In genomic region chr18:67359868-67360838, GRCh38 we compare ENCODE assay signal across 8 cellular contexts.
A peak's percentile ranks its signal among the peaks of the same experiment; 100 is the strongest.
DNase-seq lines count a peak whose midpoint lies in the region; ATAC-seq and TF ChIP-seq lines count a peak whose summit lies in the region.

No MANE protein-coding gene starts in this region.

- DNase-seq in AG04449 (ENCODE audit: low read depth, low spot score) (peak; percentile 67), foreskin fibroblast (peak; percentile 81 to 91), MV-4-11 (lab: John Stamatoyannopoulos, UW) (no peak)
- DNase-seq in activated CD4-positive, alpha-beta T cell treated with anti-CD3 and anti-CD28 coated beads, Interleukin-2, amount 10 ng/mL, durations not matched to agents 24 days and 14 days, result no peak
- DNase-seq in central memory CD4-positive, alpha-beta T cell, result no peak

- H3K4me1 Mint-ChIP-seq in activated CD4-positive, alpha-beta T cell treated with anti-CD3 and anti-CD28 coated beads, Interleukin-2, amount 10 ng/mL, durations not matched to agents 24 days and 14 days, result peaks cover 5% of the 10 kb centered on the region

- no peaks in the 10 kb centered on the region for H3K27me3 Mint-ChIP-seq in activated CD4-positive, alpha-beta T cell treated with anti-CD3 and anti-CD28 coated beads, Interleukin-2, amount 10 ng/mL, durations not matched to agents 24 days and 14 days

- ATAC-seq in GM19023 (IDR thresholded peaks at IDR 0.05; ENCODE audit: unreplicated experiment) (peak; percentile 90), HG03196 (IDR thresholded peaks at IDR 0.05; ENCODE audit: unreplicated experiment) (peak; percentile 93)

- no peak overlapping the region for H3K27ac Mint-ChIP-seq in activated CD4-positive, alpha-beta T cell treated with anti-CD3 and anti-CD28 coated beads, Interleukin-2, amount 10 ng/mL, durations not matched to agents 24 days and 14 days

- POLR2A ChIA-PET in AG04449 (lab: Yijun Ruan, JAX), result no interaction called here

- intact Hi-C loops in activated CD4-positive, alpha-beta T cell treated with anti-CD3 and anti-CD28 coated beads, Interleukin-2, amount 10 ng/mL, durations not matched to agents 24 days and 14 days (cut with micrococcal nuclease), result loop anchor here (5.0 kb wide), 1 partner anchor 57 kb away; no protein-coding TSS in a partner anchor

- TF ChIP-seq CTCF in AG04449 (IDR thresholded peaks at IDR 0.05; ENCODE audit: insufficient read depth, low read length, missing control alignments) (no peak), foreskin fibroblast (IDR thresholded peaks at IDR 0.05; ENCODE audit: low read depth, low read length) (no peak)

- H3K4me3 ChIP-seq in AG04449 (ENCODE audit: low read depth, low read length), result peak overlapping the region; percentile 38
- peak overlapping the region; percentile 37 to 41 for H3K4me3 ChIP-seq in foreskin fibroblast (ENCODE audit: low read depth in 1 of 2, low read length in 2 of 2)
- peak overlapping the region in 3 of 7 experiments; percentile 6 to 14 (median 8) for H3K4me3 ChIP-seq in skin epidermis

- CTCF ChIA-PET in AG04449 (lab: Yijun Ruan, JAX), result no interaction called here

- peak overlapping the region; percentile 12 for H3K4me3 Mint-ChIP-seq in activated CD4-positive, alpha-beta T cell treated with anti-CD3 and anti-CD28 coated beads, Interleukin-2, amount 10 ng/mL, durations not matched to agents 24 days and 14 days

- H3K9me3 Mint-ChIP-seq in activated CD4-positive, alpha-beta T cell treated with anti-CD3 and anti-CD28 coated beads, Interleukin-2, amount 10 ng/mL, durations not matched to agents 24 days and 14 days, result peaks cover 4% of the 10 kb centered on the region

- H3K27ac ChIP-seq in skin epidermis, result peak overlapping the region in 14 of 21 experiments; percentile 1 to 83 (median 65)

- no peaks in the 10 kb centered on the region for H3K36me3 Mint-ChIP-seq in activated CD4-positive, alpha-beta T cell treated with anti-CD3 and anti-CD28 coated beads, Interleukin-2, amount 10 ng/mL, durations not matched to agents 24 days and 14 days (ENCODE audit: low read depth)

Comparison
In these comparisons a context has a peak if more than half of its experiments do, and no peak if none do; other contexts are left out.
1. DNase-seq: peak in AG04449 (single experiment) and foreskin fibroblast (2 of 2); none in activated CD4-positive, alpha-beta T cell treated with anti-CD3 and anti-CD28 coated beads, Interleukin-2, amount 10 ng/mL, durations not matched to agents 24 days and 14 days (single experiment), central memory CD4-positive, alpha-beta T cell (single experiment) and MV-4-11 (single experiment).